ENCODE assay signal across 8 cellular contexts in the genomic region with DNA sequence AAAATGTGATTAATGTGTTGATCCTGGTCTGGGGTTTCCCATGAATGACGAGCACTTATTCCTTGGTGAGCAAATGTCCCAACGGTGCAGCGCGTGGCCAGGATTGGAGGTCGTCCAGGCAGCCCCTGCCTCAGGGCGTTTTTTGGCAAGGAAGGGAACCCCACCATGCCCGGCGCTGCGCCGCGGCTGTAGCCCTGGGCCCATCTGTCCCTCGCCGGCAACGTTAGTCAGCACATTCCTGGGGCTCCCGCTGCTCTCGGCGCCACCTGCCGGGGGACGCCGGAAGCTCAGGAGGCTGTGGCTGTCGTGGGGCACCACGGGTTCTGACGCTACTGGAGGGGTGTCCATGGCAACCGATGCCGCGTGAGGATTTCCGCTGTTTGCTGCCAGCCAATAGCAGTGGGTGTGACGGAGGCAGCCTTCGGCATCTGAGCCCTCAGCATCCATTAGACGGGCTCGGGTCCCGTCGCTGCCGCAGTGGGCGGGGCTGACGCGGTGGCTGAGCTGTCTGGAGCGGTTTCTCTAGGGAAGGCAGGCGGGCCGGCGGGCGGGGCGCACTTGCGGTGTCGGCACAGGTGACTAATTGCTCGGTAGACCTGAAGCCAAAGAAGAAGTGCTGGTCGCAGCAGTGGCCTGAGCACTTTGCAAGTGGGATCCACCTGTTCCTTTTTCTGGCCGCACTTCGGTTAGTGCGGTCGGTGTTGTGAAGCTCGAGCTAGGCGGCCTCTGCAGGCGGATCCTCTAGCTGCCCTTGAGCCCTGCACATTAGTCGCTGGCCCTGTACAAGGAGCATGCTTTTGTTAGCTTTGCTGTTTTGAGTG. TPM values are rescaled to one million over a fixed set of nuclear protein-coding genes. Genes with fewer than 3 reads are reported as not detected.
DNase-seq lines count a peak whose midpoint lies in the region; ATAC-seq and TF ChIP-seq lines count a peak whose summit lies in the region.

No MANE protein-coding gene starts in this region.

- peak overlapping the region; percentile 65 for H3K9ac ChIP-seq in OCI-LY3 (ENCODE audit: low read length)

- peak overlapping the region; percentile 62 for H2AFZ ChIP-seq in OCI-LY3 (ENCODE audit: low read depth, low read length)

- no peaks in the 10 kb centered on the region for H3K9me3 ChIP-seq in OCI-LY3 (ENCODE audit: insufficient read depth, low read length)

- peak; percentile 94 for ATAC-seq in GM21526 (IDR thresholded peaks at IDR 0.05; ENCODE audit: low FRiP score, unreplicated experiment)

- H3K4me2 ChIP-seq in OCI-LY3 (ENCODE audit: low read length): peak overlapping the region; percentile 88

- H3K27ac ChIP-seq in OCI-LY3 (ENCODE audit: low read length): no peak overlapping the region

- H3K36me3 ChIP-seq in OCI-LY3 (replicated peaks; ENCODE audit: low read depth, low read length): peaks cover 9% of the 10 kb centered on the region

- TF ChIP-seq CTCF in OCI-LY3 (IDR thresholded peaks at IDR 0.05; ENCODE audit: low read depth, low read length) (peak; percentile 85), epithelial cell of proximal tubule (conservative IDR thresholded peaks at IDR 0.05; ENCODE audit: low read depth, low read length) (peak; percentile 90)

- H3K4me3 ChIP-seq in OCI-LY3 (ENCODE audit: low read length) (peak overlapping the region; percentile 76), epithelial cell of proximal tubule (ENCODE audit: low read depth, low read length) (peak overlapping the region; percentile 41)

- DNase-seq in DMS114 treated with DMSO at 0.1 percent for 48 hours (lab: John Stamatoyannopoulos, UW; ENCODE audit: unreplicated experiment): peak; percentile 99
- peak; percentile 97 for DNase-seq in HuH-7.5 (ENCODE audit: low spot score)
- peak; percentile 99 for DNase-seq in activated T-cell treated with anti-CD3 and anti-CD28 coated beads for 4 hours
- peak; percentile 48 for DNase-seq in epithelial cell of proximal tubule (ENCODE audit: low read depth)
- peak; percentile 100 for DNase-seq in mucosa of gallbladder (ENCODE audit: low spot score)
- peak; percentile 98 to 99 for DNase-seq in stimulated activated CD8-positive, alpha-beta memory T cell treated with anti-CD3 and anti-CD28 coated beads, Interleukin-4, amount 100 ng/mL, for 4 hours (ENCODE audit: low read depth in 2 of 2, low spot score in 1 of 2)

- peaks cover 12% of the 10 kb centered on the region for H3K4me1 ChIP-seq in OCI-LY3 (ENCODE audit: low read length)

- H4K20me1 ChIP-seq in OCI-LY3 (ENCODE audit: insufficient read depth, low read length): no peaks in the 10 kb centered on the region

- H3K27me3 ChIP-seq in OCI-LY3 (ENCODE audit: low read depth, low read length): no peaks in the 10 kb centered on the region

- no peaks in the 10 kb centered on the region for H3K79me2 ChIP-seq in OCI-LY3 (ENCODE audit: low read length)

RNA-seq across cellular contexts. Expression of a gene that starts 29.5 kb away (rescaled TPM):
- total RNA-seq in epithelial cell of proximal tubule: 18.6 and 43.6 TPM in 2 replicates
- total RNA-seq in mucosa of gallbladder: 53.1 TPM

Comparison
In these comparisons a context has a peak if more than half of its experiments do, and no peak if none do; other contexts are left out.
1. DNase-seq: peak in every context shown above with its lines; median percentile 100 in mucosa of gallbladder; 99 in DMS114 treated with DMSO at 0.1 percent for 48 hours; 99 in activated T-cell treated with anti-CD3 and anti-CD28 coated beads for 4 hours; 98 in stimulated activated CD8-positive, alpha-beta memory T cell treated with anti-CD3 and anti-CD28 coated beads, Interleukin-4, amount 100 ng/mL, for 4 hours; 97 in HuH-7.5; 48 in epithelial cell of proximal tubule.